5 cellular contexts compared by ENCODE assay signal in genomic region chr7:13110107-13110506, GRCh38.
"Had no signal": no experiment of that assay in that cellular context is flagged by ENCODE, and none has a peak within 500 bp of the region (broad histone marks: within the 10 kb centered on the region; RNA-seq: fewer than 3 reads in every experiment).

No MANE protein-coding gene starts in this region.

- H3K4me3 ChIP-seq: GM23248 had no signal

- DNase-seq: GM23248, GOT3, H9, HCEC 1CT, IMR-90 had no signal

- H3K9ac ChIP-seq: GM23248 had no signal

- H3K4me3 Mint-ChIP-seq: H9 had no signal

- H3K27ac ChIP-seq: GM23248 had no signal

- H2AFZ ChIP-seq: GM23248 had no signal
